8 cellular contexts compared by ENCODE assay signal in genomic region chr11:49526240-49526829, GRCh38.
DNase-seq lines count a peak whose midpoint lies in the region; ATAC-seq and TF ChIP-seq lines count a peak whose summit lies in the region.
"Not testable (repeated sequence)": the region's sequence is repeated elsewhere in the genome, so short reads cannot be mapped to it uniquely, and the experiment has no call there.

No MANE protein-coding gene starts in this region.

- not testable (repeated sequence) for H4K91ac ChIP-seq in IMR-90 (ENCODE audit: insufficient read depth, low read depth, low read length)

- not testable (repeated sequence) for H2BK5ac ChIP-seq in IMR-90 (ENCODE audit: low read depth, low read length, poor library complexity, severe bottlenecking)

- not testable (repeated sequence) for H2BK20ac ChIP-seq in IMR-90 (ENCODE audit: low read depth, low read length)

- H2AK9ac ChIP-seq in IMR-90 (replicated peaks; ENCODE audit: low read depth, low read length, poor library complexity): not testable (repeated sequence)

- ATAC-seq in GM18519 (IDR thresholded peaks at IDR 0.05; ENCODE audit: low FRiP score, unreplicated experiment): peak; percentile 87
- peak; percentile 83 for ATAC-seq in HG02571 (IDR thresholded peaks at IDR 0.05; ENCODE audit: unreplicated experiment)
- ATAC-seq in IMR-90 (ENCODE audit: low read depth): peak; percentile 80
- peak; percentile 86; the same call in 2 of the 3 replicates for ATAC-seq in RWPE2 (ENCODE audit: low read depth)

- H2BK120ac ChIP-seq in IMR-90 (ENCODE audit: low read depth, low read length): not testable (repeated sequence)

- H4K5ac ChIP-seq in IMR-90 (ENCODE audit: low read depth, low read length): not testable (repeated sequence)

- H3K27me3 ChIP-seq in IMR-90 (ENCODE audit: control insufficient read depth, insufficient read depth, low read length); RWPE2 (ENCODE audit: insufficient read depth, poor library complexity, severe bottlenecking); hepatocyte: not testable (repeated sequence)

- in situ Hi-C loops in IMR-90 (cut with MboI; ENCODE audit: low sequenced_read_pairs): not testable (repeated sequence)

- not testable (repeated sequence) for H3K9me3 ChIP-seq in IMR-90 (ENCODE audit: control insufficient read depth, insufficient read depth, low read length); RWPE2 (ENCODE audit: severe bottlenecking); hepatocyte (ENCODE audit: low read depth)

- peak; percentile 52 for TF ChIP-seq RAD21 in IMR-90 (IDR thresholded peaks at IDR 0.05; ENCODE audit: low read length)

- BruUV-seq in IMR-90 (replicated peaks; lab: Mats Ljungman, UMichigan): not testable (repeated sequence)

- not testable (repeated sequence) for H2AK5ac ChIP-seq in IMR-90 (ENCODE audit: low read depth, low read length)

- not testable (repeated sequence) for H3K36me3 ChIP-seq in IMR-90 (ENCODE audit: control insufficient read depth, insufficient read depth, low read length); RWPE2 (ENCODE audit: low read depth); hepatocyte (replicated peaks; ENCODE audit: insufficient read depth, low read depth)

- H3K18ac ChIP-seq in IMR-90 (ENCODE audit: low read depth, low read length): not testable (repeated sequence)

- not testable (repeated sequence) for H3K4me3 ChIP-seq in IMR-90 (ENCODE audit: insufficient read depth, low read depth, low read length); RWPE2 (ENCODE audit: severe bottlenecking); cardiac fibroblast (replicated peaks in 1 of 2; ENCODE audit: low read depth in 2 of 2, low read length in 2 of 2); hepatocyte

- dilution Hi-C loops in IMR-90 (cut with HindIII; ENCODE audit: low sequenced_read_pairs, unreplicated experiment): not testable (repeated sequence)

- H3K9me2 ChIP-seq in hepatocyte (replicated peaks; ENCODE audit: insufficient read depth): not testable (repeated sequence)

- H3K79me2 ChIP-seq in hepatocyte: not testable (repeated sequence)

- POLR2A ChIA-PET in IMR-90 (lab: Charles Lee; ENCODE audit: unreplicated experiment): not testable (repeated sequence)

- WGBS in IMR-90 (ENCODE audit: extremely low coverage in 2 of 2, insufficient read length in 1 of 2), 2 experiments: 29% methylated on average over 1 of the region's 1 CpG; no CpG with 5 or more reads in 1 of the 2 experiments
- WGBS in hepatocyte (ENCODE audit: low lambda C conversion rate, missing lambda C conversion rate): 10% methylated on average over 1 of the region's 1 CpG

- not testable (repeated sequence) for H3K4ac ChIP-seq in IMR-90 (ENCODE audit: low read depth, low read length)

- not testable (repeated sequence) for H3K4me1 ChIP-seq in IMR-90 (ENCODE audit: control insufficient read depth, insufficient read depth, low read length); RWPE2 (ENCODE audit: insufficient read depth, poor library complexity, severe bottlenecking); hepatocyte (ENCODE audit: insufficient read depth)

- H3K14ac ChIP-seq in IMR-90 (replicated peaks; ENCODE audit: low read depth, low read length): not testable (repeated sequence)

- not testable (repeated sequence) for TF ChIP-seq POLR2A in IMR-90 (IDR thresholded peaks at IDR 0.05; ENCODE audit: low read depth, low read length)

- not testable (repeated sequence) for H4K8ac ChIP-seq in IMR-90 (ENCODE audit: low read depth in 2 of 2, low read length in 2 of 2)

- H4K20me1 ChIP-seq in IMR-90 (ENCODE audit: insufficient read depth, low read length); hepatocyte (ENCODE audit: insufficient read depth, poor library complexity, severe bottlenecking): not testable (repeated sequence)

- not testable (repeated sequence) for H3K9me1 ChIP-seq in IMR-90 (ENCODE audit: insufficient read depth, low read length)

- DNase-seq in Ammon's horn (ENCODE audit: low spot score): peak; percentile 20
- DNase-seq in IMR-90: peak; percentile 45
- not testable (repeated sequence) for DNase-seq in RWPE2 (ENCODE audit: low spot score)
- peak; percentile 54 to 69 for DNase-seq in cardiac fibroblast (ENCODE audit: low read depth in 2 of 2)
- DNase-seq in hepatocyte (ENCODE audit: low spot score): peak; percentile 48
- peak; percentile 5 for DNase-seq in pulmonary artery endothelial cell (ENCODE audit: low read depth, low spot score)

- intact Hi-C loops in IMR-90 (cut with micrococcal nuclease): not testable (repeated sequence)

- not testable (repeated sequence) for H3K79me1 ChIP-seq in IMR-90 (ENCODE audit: low read depth in 1 of 2, low read length in 2 of 2)

- H3K56ac ChIP-seq in IMR-90 (ENCODE audit: extremely low read depth, insufficient read depth, low read length): not testable (repeated sequence)

- not testable (repeated sequence) for H3K27ac ChIP-seq in IMR-90 (ENCODE audit: insufficient read depth, low read length); RWPE2 (ENCODE audit: poor library complexity, severe bottlenecking); hepatocyte

- H2AFZ ChIP-seq in IMR-90 (replicated peaks; ENCODE audit: low read length, poor library complexity); hepatocyte: not testable (repeated sequence)

- CTCF ChIA-PET in IMR-90 (lab: Yijun Ruan, JAX): not testable (repeated sequence)

- H3K23ac ChIP-seq in IMR-90 (ENCODE audit: low read depth, low read length): not testable (repeated sequence)

- TF ChIP-seq CTCF in IMR-90 (conservative IDR thresholded peaks at IDR 0.05; ENCODE audit: low read depth, low read length) (peak; percentile 49), RWPE2 (IDR thresholded peaks at IDR 0.05; ENCODE audit: poor library complexity, severe bottlenecking) (peak; percentile 60), cardiac fibroblast (IDR thresholded peaks at IDR 0.05; ENCODE audit: low read depth, low read length) (peak; percentile 58), hepatocyte (IDR thresholded peaks at IDR 0.05; ENCODE audit: poor library complexity) (peak; percentile 74)

- H3K9ac ChIP-seq in IMR-90 (ENCODE audit: low read depth, low read length): not testable (repeated sequence)

- H2BK15ac ChIP-seq in IMR-90 (ENCODE audit: low read depth, low read length): not testable (repeated sequence)

- not testable (repeated sequence) for H3K4me2 ChIP-seq in IMR-90 (ENCODE audit: low read depth, low read length); hepatocyte

TF ChIP-seq in IMR-90, 13 proteins besides CTCF, POLR2A, EP300 and RAD21:
- TF ChIP-seq SMC3 (IDR thresholded peaks at IDR 0.05; ENCODE audit: low read depth, low read length): peak; percentile 23; the same call in 1 of the 2 replicates
